In the genomic region with DNA sequence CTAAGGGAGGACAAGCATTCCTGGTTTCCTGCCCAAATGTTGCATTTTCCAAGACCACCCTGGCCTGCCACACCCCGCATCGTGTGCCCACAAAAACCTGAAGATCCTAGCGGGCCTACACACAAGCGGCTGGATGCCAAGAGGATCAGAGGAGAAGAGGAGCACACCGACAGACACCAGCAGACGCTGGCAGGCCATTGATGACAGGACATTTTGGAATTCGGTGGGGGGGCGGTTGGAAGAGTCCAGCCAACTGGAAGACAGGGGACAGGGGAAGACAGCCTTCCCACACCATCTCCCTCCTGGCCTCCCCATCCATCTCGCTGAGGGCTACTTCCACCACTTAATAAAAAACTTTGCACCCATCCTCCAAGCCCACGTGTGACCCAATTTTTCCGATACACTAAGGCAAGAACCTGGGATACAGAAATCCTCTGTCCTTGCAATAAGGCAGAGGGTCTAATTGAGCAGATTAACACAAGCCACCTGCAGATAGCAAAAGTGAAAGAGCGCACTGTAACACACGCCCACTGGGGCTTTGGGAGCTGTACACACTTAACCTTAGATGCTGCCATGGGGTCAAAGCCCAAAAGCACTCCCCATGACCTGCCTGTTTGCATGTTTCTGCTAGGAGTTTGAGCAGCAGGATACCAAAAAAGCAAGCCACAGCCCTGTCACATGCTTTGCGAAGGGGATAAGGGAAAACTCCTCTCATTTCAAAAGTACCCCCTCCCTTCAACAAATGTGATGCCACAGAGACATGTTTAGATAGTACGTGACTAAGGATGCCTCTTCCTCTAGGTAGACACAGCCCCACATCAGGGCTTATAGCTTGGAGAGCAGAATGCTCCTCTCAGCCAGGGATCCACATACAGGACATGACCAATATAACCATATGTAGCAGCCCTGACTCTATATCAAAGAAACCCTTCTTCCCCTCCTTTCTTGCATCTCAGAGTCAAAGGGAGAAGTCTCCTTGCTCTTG, we compare ENCODE assay signal across 1 cellular context.
A peak's percentile ranks its signal among the peaks of the same experiment; 100 is the strongest.
TF ChIP-seq lines count a peak whose summit lies in the region.

No MANE protein-coding gene starts in this region.

TF ChIP-seq in GM12878, 131 proteins besides CTCF, POLR2A, EP300 and RAD21 (continues in another document):
- TF ChIP-seq SP1 (IDR thresholded peaks at IDR 0.05; ENCODE audit: low read depth, low read length) (no peak), YBX1 (IDR thresholded peaks at IDR 0.05) (no peak), NR2C1 (IDR thresholded peaks at IDR 0.05) (peak; percentile 51; the same call in 1 of the 2 replicates), ETV6 (conservative IDR thresholded peaks at IDR 0.05 in 1 of 2, IDR thresholded peaks at IDR 0.05 in 1 of 2; ENCODE audit: borderline replicate concordance in 1 of 2, low read depth in 1 of 2) (no peak), RCOR1 (conservative IDR thresholded peaks at IDR 0.05; ENCODE audit: low read depth, low read length) (no peak), CREM (IDR thresholded peaks at IDR 0.05; ENCODE audit: low read depth) (no peak), YY1 (IDR thresholded peaks at IDR 0.05; ENCODE audit: low read depth, low read length) (0 out of 2 replicates have a peak, but pooled peaks have one; percentile 28), RELA (IDR thresholded peaks at IDR 0.05; ENCODE audit: borderline replicate concordance, partially characterized antibody) (no peak), MEF2A (IDR thresholded peaks at IDR 0.05; ENCODE audit: insufficient read depth, low read depth, low read length) (no peak), PAX5 (IDR thresholded peaks at IDR 0.05; ENCODE audit: borderline replicate concordance, low read depth, low read length) (no peak), NR2F1 (conservative IDR thresholded peaks at IDR 0.05) (peak; percentile 77), POU2F2 (IDR thresholded peaks at IDR 0.05; ENCODE audit: borderline replicate concordance, low read depth, low read length) (no peak), NBN (IDR thresholded peaks at IDR 0.05) (no peak), GABPA (IDR thresholded peaks at IDR 0.05; ENCODE audit: low read depth) (no peak), EED (IDR thresholded peaks at IDR 0.05; ENCODE audit: low read depth) (no peak), SREBF1 (IDR thresholded peaks at IDR 0.05; ENCODE audit: low read length) (no peak), MTA2 (IDR thresholded peaks at IDR 0.05; ENCODE audit: low read depth) (no peak), ZBED1 (IDR thresholded peaks at IDR 0.05; ENCODE audit: borderline replicate concordance) (no peak), HCFC1 (IDR thresholded peaks at IDR 0.05; ENCODE audit: low read length) (no peak), KDM1A (IDR thresholded peaks at IDR 0.05; ENCODE audit: borderline replicate concordance) (no peak)
- TF ChIP-seq, protein P1, sequence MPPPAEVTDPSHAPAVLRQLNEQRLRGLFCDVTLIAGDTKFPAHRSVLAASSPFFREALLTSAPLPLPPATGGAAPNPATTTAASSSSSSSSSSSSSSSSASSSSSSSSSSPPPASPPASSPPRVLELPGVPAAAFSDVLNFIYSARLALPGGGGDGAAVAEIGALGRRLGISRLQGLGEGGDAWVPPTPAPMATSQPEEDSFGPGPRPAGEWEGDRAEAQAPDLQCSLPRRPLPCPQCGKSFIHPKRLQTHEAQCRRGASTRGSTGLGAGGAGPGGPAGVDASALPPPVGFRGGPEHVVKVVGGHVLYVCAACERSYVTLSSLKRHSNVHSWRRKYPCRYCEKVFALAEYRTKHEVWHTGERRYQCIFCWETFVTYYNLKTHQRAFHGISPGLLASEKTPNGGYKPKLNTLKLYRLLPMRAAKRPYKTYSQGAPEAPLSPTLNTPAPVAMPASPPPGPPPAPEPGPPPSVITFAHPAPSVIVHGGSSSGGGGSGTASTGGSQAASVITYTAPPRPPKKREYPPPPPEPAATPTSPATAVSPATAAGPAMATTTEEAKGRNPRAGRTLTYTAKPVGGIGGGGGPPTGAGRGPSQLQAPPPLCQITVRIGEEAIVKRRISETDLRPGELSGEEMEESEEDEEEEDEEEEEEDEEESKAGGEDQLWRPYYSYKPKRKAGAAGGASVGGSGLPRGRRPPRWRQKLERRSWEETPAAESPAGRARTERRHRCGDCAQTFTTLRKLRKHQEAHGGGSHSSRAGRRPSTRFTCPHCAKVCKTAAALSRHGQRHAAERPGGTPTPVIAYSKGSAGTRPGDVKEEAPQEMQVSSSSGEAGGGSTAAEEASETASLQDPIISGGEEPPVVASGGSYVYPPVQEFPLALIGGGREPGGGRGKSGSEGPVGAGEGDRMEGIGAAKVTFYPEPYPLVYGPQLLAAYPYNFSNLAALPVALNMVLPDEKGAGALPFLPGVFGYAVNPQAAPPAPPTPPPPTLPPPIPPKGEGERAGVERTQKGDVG (CRISPR knock-in tag; IDR thresholded peaks at IDR 0.05), result no peak
- TF ChIP-seq, protein P2, sequence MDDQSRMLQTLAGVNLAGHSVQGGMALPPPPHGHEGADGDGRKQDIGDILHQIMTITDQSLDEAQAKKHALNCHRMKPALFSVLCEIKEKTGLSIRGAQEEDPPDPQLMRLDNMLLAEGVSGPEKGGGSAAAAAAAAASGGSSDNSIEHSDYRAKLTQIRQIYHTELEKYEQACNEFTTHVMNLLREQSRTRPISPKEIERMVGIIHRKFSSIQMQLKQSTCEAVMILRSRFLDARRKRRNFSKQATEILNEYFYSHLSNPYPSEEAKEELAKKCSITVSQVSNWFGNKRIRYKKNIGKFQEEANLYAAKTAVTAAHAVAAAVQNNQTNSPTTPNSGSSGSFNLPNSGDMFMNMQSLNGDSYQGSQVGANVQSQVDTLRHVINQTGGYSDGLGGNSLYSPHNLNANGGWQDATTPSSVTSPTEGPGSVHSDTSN (IDR thresholded peaks at IDR 0.05; ENCODE audit: insufficient replicate concordance, low read depth, low read length), result no peak
- TF ChIP-seq, protein P3, sequence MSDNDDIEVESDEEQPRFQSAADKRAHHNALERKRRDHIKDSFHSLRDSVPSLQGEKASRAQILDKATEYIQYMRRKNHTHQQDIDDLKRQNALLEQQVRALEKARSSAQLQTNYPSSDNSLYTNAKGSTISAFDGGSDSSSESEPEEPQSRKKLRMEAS (IDR thresholded peaks at IDR 0.05; ENCODE audit: low read depth, low read length), result no peak
- TF ChIP-seq, protein P4, sequence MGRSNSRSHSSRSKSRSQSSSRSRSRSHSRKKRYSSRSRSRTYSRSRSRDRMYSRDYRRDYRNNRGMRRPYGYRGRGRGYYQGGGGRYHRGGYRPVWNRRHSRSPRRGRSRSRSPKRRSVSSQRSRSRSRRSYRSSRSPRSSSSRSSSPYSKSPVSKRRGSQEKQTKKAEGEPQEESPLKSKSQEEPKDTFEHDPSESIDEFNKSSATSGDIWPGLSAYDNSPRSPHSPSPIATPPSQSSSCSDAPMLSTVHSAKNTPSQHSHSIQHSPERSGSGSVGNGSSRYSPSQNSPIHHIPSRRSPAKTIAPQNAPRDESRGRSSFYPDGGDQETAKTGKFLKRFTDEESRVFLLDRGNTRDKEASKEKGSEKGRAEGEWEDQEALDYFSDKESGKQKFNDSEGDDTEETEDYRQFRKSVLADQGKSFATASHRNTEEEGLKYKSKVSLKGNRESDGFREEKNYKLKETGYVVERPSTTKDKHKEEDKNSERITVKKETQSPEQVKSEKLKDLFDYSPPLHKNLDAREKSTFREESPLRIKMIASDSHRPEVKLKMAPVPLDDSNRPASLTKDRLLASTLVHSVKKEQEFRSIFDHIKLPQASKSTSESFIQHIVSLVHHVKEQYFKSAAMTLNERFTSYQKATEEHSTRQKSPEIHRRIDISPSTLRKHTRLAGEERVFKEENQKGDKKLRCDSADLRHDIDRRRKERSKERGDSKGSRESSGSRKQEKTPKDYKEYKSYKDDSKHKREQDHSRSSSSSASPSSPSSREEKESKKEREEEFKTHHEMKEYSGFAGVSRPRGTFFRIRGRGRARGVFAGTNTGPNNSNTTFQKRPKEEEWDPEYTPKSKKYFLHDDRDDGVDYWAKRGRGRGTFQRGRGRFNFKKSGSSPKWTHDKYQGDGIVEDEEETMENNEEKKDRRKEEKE (IDR thresholded peaks at IDR 0.05), result no peak
- TF ChIP-seq, protein P5, sequence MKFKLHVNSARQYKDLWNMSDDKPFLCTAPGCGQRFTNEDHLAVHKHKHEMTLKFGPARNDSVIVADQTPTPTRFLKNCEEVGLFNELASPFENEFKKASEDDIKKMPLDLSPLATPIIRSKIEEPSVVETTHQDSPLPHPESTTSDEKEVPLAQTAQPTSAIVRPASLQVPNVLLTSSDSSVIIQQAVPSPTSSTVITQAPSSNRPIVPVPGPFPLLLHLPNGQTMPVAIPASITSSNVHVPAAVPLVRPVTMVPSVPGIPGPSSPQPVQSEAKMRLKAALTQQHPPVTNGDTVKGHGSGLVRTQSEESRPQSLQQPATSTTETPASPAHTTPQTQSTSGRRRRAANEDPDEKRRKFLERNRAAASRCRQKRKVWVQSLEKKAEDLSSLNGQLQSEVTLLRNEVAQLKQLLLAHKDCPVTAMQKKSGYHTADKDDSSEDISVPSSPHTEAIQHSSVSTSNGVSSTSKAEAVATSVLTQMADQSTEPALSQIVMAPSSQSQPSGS (IDR thresholded peaks at IDR 0.05; ENCODE audit: low read length), result no peak
- TF ChIP-seq, protein P6, sequence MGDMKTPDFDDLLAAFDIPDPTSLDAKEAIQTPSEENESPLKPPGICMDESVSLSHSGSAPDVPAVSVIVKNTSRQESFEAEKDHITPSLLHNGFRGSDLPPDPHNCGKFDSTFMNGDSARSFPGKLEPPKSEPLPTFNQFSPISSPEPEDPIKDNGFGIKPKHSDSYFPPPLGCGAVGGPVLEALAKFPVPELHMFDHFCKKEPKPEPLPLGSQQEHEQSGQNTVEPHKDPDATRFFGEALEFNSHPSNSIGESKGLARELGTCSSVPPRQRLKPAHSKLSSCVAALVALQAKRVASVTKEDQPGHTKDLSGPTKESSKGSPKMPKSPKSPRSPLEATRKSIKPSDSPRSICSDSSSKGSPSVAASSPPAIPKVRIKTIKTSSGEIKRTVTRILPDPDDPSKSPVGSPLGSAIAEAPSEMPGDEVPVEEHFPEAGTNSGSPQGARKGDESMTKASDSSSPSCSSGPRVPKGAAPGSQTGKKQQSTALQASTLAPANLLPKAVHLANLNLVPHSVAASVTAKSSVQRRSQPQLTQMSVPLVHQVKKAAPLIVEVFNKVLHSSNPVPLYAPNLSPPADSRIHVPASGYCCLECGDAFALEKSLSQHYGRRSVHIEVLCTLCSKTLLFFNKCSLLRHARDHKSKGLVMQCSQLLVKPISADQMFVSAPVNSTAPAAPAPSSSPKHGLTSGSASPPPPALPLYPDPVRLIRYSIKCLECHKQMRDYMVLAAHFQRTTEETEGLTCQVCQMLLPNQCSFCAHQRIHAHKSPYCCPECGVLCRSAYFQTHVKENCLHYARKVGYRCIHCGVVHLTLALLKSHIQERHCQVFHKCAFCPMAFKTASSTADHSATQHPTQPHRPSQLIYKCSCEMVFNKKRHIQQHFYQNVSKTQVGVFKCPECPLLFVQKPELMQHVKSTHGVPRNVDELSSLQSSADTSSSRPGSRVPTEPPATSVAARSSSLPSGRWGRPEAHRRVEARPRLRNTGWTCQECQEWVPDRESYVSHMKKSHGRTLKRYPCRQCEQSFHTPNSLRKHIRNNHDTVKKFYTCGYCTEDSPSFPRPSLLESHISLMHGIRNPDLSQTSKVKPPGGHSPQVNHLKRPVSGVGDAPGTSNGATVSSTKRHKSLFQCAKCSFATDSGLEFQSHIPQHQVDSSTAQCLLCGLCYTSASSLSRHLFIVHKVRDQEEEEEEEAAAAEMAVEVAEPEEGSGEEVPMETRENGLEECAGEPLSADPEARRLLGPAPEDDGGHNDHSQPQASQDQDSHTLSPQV (IDR thresholded peaks at IDR 0.05), result no peak
- TF ChIP-seq, protein P7, sequence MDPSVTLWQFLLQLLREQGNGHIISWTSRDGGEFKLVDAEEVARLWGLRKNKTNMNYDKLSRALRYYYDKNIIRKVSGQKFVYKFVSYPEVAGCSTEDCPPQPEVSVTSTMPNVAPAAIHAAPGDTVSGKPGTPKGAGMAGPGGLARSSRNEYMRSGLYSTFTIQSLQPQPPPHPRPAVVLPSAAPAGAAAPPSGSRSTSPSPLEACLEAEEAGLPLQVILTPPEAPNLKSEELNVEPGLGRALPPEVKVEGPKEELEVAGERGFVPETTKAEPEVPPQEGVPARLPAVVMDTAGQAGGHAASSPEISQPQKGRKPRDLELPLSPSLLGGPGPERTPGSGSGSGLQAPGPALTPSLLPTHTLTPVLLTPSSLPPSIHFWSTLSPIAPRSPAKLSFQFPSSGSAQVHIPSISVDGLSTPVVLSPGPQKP (IDR thresholded peaks at IDR 0.05; ENCODE audit: low read depth, low read length), result no peak
- TF ChIP-seq, protein P8, sequence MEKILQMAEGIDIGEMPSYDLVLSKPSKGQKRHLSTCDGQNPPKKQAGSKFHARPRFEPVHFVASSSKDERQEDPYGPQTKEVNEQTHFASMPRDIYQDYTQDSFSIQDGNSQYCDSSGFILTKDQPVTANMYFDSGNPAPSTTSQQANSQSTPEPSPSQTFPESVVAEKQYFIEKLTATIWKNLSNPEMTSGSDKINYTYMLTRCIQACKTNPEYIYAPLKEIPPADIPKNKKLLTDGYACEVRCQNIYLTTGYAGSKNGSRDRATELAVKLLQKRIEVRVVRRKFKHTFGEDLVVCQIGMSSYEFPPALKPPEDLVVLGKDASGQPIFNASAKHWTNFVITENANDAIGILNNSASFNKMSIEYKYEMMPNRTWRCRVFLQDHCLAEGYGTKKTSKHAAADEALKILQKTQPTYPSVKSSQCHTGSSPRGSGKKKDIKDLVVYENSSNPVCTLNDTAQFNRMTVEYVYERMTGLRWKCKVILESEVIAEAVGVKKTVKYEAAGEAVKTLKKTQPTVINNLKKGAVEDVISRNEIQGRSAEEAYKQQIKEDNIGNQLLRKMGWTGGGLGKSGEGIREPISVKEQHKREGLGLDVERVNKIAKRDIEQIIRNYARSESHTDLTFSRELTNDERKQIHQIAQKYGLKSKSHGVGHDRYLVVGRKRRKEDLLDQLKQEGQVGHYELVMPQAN (conservative IDR thresholded peaks at IDR 0.05), result no peak
- TF ChIP-seq, protein P9, sequence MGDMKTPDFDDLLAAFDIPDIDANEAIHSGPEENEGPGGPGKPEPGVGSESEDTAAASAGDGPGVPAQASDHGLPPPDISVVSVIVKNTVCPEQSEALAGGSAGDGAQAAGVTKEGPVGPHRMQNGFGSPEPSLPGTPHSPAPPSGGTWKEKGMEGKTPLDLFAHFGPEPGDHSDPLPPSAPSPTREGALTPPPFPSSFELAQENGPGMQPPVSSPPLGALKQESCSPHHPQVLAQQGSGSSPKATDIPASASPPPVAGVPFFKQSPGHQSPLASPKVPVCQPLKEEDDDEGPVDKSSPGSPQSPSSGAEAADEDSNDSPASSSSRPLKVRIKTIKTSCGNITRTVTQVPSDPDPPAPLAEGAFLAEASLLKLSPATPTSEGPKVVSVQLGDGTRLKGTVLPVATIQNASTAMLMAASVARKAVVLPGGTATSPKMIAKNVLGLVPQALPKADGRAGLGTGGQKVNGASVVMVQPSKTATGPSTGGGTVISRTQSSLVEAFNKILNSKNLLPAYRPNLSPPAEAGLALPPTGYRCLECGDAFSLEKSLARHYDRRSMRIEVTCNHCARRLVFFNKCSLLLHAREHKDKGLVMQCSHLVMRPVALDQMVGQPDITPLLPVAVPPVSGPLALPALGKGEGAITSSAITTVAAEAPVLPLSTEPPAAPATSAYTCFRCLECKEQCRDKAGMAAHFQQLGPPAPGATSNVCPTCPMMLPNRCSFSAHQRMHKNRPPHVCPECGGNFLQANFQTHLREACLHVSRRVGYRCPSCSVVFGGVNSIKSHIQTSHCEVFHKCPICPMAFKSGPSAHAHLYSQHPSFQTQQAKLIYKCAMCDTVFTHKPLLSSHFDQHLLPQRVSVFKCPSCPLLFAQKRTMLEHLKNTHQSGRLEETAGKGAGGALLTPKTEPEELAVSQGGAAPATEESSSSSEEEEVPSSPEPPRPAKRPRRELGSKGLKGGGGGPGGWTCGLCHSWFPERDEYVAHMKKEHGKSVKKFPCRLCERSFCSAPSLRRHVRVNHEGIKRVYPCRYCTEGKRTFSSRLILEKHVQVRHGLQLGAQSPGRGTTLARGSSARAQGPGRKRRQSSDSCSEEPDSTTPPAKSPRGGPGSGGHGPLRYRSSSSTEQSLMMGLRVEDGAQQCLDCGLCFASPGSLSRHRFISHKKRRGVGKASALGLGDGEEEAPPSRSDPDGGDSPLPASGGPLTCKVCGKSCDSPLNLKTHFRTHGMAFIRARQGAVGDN (IDR thresholded peaks at IDR 0.05), result peak; percentile 46; the same call in 1 of the 2 replicates
